In the genomic region with DNA sequence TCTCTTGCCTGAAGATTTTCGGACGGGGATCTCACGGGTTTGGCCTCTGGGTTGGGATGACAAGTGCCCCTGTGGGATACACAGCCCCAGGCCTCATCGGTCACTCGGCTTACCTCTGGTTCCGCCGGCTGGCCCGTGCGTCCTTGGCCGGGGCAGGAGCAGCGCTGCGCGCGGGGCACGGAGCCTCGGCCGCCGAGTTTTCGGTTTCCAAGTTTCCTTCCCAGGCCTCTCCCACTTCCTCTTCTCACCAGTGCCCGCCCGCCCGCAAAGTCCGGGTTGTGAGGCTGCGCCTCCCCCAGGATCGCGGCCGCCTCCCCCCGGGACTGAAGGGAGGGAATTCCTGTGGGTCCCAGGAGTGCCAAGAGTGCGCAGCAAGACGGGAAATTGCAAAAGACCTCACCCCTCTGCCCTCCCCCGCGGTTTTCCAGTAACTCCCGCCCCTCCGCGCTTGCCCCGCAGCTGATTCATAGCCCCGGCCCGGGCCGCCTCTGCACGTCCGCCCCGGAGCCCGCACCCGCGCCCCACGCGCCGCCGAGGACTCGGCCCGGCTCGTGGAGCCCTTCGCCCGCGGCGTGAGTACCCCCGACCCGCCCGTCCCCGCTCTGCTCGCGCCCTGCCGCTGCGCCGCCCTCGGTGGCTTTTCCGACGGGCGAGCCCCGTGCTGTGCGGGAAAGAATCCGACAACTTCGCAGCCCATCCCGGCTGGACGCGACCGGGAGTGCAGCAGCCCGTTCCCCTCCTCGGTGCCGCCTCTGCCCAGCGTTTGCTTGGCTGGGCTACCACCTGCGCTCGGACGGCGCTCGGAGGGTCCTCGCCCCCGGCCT, we compare ENCODE assay signal across 1 cellular context.
TF ChIP-seq lines count a peak whose summit lies in the region.

A gene (plus strand): TSS at position 458 of the 824 bp plus-strand sequence. CDS start 23,033 bp downstream, outside the sequence.

TF ChIP-seq in HepG2, 621 proteins besides CTCF, POLR2A, EP300 and RAD21 (continued from another document and continues in another):
- TF ChIP-seq, protein P1, sequence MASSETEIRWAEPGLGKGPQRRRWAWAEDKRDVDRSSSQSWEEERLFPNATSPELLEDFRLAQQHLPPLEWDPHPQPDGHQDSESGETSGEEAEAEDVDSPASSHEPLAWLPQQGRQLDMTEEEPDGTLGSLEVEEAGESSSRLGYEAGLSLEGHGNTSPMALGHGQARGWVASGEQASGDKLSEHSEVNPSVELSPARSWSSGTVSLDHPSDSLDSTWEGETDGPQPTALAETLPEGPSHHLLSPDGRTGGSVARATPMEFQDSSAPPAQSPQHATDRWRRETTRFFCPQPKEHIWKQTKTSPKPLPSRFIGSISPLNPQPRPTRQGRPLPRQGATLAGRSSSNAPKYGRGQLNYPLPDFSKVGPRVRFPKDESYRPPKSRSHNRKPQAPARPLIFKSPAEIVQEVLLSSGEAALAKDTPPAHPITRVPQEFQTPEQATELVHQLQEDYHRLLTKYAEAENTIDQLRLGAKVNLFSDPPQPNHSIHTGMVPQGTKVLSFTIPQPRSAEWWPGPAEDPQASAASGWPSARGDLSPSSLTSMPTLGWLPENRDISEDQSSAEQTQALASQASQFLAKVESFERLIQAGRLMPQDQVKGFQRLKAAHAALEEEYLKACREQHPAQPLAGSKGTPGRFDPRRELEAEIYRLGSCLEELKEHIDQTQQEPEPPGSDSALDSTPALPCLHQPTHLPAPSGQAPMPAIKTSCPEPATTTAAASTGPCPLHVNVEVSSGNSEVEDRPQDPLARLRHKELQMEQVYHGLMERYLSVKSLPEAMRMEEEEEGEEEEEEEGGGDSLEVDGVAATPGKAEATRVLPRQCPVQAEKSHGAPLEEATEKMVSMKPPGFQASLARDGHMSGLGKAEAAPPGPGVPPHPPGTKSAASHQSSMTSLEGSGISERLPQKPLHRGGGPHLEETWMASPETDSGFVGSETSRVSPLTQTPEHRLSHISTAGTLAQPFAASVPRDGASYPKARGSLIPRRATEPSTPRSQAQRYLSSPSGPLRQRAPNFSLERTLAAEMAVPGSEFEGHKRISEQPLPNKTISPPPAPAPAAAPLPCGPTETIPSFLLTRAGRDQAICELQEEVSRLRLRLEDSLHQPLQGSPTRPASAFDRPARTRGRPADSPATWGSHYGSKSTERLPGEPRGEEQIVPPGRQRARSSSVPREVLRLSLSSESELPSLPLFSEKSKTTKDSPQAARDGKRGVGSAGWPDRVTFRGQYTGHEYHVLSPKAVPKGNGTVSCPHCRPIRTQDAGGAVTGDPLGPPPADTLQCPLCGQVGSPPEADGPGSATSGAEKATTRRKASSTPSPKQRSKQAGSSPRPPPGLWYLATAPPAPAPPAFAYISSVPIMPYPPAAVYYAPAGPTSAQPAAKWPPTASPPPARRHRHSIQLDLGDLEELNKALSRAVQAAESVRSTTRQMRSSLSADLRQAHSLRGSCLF (CRISPR knock-in tag; IDR thresholded peaks at IDR 0.05; ENCODE audit: borderline replicate concordance) = no peak
- TF ChIP-seq ZNF615 (CRISPR knock-in tag; IDR thresholded peaks at IDR 0.05; ENCODE audit: borderline replicate concordance) (no peak), ZNF557 (CRISPR knock-in tag; IDR thresholded peaks at IDR 0.05) (0 out of 2 replicates have a peak, but pooled peaks have one; percentile 13), ZNF766 (CRISPR knock-in tag; IDR thresholded peaks at IDR 0.05; ENCODE audit: borderline replicate concordance) (no peak), ZNF44 (CRISPR knock-in tag; IDR thresholded peaks at IDR 0.05) (no peak; the same call in 1 of the 2 replicates), ZNF816 (CRISPR knock-in tag; IDR thresholded peaks at IDR 0.05; ENCODE audit: borderline replicate concordance) (no peak), ZBTB20 (CRISPR knock-in tag; IDR thresholded peaks at IDR 0.05; ENCODE audit: borderline replicate concordance, low read depth) (no peak), ZNF878 (CRISPR knock-in tag; IDR thresholded peaks at IDR 0.05) (peak; percentile 59; the same call in 1 of the 2 replicates), CHCHD3 (CRISPR knock-in tag; IDR thresholded peaks at IDR 0.05) (peak; percentile 84; the same call in 1 of the 2 replicates), ZNF746 (CRISPR knock-in tag; IDR thresholded peaks at IDR 0.05) (peak; percentile 98), REXO4 (CRISPR knock-in tag; IDR thresholded peaks at IDR 0.05; ENCODE audit: borderline replicate concordance) (no peak), NRL (CRISPR knock-in tag; IDR thresholded peaks at IDR 0.05; ENCODE audit: borderline replicate concordance) (no peak), CHD2 (IDR thresholded peaks at IDR 0.05; ENCODE audit: low read depth, low read length) (0 out of 2 replicates have a peak, but pooled peaks have one; percentile 40), ATM (IDR thresholded peaks at IDR 0.05; ENCODE audit: borderline replicate concordance) (no peak), ZNF274 (CRISPR knock-in tag; IDR thresholded peaks at IDR 0.05) (peak; percentile 1), ZNF879 (CRISPR knock-in tag; IDR thresholded peaks at IDR 0.05) (0 out of 2 replicates have a peak, but pooled peaks have one; percentile 59), ZKSCAN1 (IDR thresholded peaks at IDR 0.05; ENCODE audit: low read length) (no peak), SAP130 (CRISPR knock-in tag; IDR thresholded peaks at IDR 0.05; ENCODE audit: low read depth) (peak; percentile 91), ZNF547 (CRISPR knock-in tag; IDR thresholded peaks at IDR 0.05) (no peak), ZNF564 (CRISPR knock-in tag; IDR thresholded peaks at IDR 0.05) (peak; percentile 99), ZZZ3 (CRISPR knock-in tag; IDR thresholded peaks at IDR 0.05; ENCODE audit: borderline replicate concordance) (0 out of 2 replicates have a peak, but pooled peaks have one; percentile 8), MTA3 (CRISPR knock-in tag; IDR thresholded peaks at IDR 0.05) (no peak), PHB2 (IDR thresholded peaks at IDR 0.05; ENCODE audit: partially characterized antibody) (no peak)
- TF ChIP-seq, protein P2, sequence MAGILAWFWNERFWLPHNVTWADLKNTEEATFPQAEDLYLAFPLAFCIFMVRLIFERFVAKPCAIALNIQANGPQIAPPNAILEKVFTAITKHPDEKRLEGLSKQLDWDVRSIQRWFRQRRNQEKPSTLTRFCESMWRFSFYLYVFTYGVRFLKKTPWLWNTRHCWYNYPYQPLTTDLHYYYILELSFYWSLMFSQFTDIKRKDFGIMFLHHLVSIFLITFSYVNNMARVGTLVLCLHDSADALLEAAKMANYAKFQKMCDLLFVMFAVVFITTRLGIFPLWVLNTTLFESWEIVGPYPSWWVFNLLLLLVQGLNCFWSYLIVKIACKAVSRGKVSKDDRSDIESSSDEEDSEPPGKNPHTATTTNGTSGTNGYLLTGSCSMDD (CRISPR knock-in tag; IDR thresholded peaks at IDR 0.05) = no peak
- TF ChIP-seq, protein P3, sequence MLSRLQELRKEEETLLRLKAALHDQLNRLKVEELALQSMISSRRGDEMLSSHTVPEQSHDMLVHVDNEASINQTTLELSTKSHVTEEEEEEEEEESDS (CRISPR knock-in tag; IDR thresholded peaks at IDR 0.05; ENCODE audit: borderline replicate concordance) = no peak
- TF ChIP-seq, protein P4, sequence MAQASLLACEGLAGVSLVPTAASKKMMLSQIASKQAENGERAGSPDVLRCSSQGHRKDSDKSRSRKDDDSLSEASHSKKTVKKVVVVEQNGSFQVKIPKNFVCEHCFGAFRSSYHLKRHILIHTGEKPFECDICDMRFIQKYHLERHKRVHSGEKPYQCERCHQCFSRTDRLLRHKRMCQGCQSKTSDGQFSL (CRISPR knock-in tag; IDR thresholded peaks at IDR 0.05) = no peak
- TF ChIP-seq, protein P5, sequence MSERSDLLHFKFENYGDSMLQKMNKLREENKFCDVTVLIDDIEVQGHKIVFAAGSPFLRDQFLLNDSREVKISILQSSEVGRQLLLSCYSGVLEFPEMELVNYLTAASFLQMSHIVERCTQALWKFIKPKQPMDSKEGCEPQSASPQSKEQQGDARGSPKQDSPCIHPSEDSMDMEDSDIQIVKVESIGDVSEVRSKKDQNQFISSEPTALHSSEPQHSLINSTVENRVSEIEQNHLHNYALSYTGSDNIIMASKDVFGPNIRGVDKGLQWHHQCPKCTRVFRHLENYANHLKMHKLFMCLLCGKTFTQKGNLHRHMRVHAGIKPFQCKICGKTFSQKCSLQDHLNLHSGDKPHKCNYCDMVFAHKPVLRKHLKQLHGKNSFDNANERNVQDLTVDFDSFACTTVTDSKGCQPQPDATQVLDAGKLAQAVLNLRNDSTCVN (CRISPR knock-in tag; IDR thresholded peaks at IDR 0.05; ENCODE audit: borderline replicate concordance) = no peak
- TF ChIP-seq, protein P6, sequence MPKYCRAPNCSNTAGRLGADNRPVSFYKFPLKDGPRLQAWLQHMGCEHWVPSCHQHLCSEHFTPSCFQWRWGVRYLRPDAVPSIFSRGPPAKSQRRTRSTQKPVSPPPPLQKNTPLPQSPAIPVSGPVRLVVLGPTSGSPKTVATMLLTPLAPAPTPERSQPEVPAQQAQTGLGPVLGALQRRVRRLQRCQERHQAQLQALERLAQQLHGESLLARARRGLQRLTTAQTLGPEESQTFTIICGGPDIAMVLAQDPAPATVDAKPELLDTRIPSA (CRISPR knock-in tag; IDR thresholded peaks at IDR 0.05; ENCODE audit: borderline replicate concordance) = no peak
- TF ChIP-seq, protein P7, sequence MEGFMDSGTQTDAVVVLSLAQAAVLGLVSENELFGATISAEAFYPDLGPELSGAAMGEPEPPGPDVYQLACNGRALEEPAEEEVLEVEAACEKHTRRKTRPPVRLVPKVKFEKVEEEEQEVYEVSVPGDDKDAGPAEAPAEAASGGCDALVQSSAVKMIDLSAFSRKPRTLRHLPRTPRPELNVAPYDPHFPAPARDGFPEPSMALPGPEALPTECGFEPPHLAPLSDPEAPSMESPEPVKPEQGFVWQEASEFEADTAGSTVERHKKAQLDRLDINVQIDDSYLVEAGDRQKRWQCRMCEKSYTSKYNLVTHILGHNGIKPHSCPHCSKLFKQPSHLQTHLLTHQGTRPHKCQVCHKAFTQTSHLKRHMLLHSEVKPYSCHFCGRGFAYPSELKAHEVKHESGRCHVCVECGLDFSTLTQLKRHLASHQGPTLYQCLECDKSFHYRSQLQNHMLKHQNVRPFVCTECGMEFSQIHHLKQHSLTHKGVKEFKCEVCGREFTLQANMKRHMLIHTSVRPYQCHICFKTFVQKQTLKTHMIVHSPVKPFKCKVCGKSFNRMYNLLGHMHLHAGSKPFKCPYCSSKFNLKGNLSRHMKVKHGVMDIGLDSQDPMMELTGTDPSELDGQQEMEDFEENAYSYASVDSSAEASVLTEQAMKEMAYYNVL (CRISPR knock-in tag; IDR thresholded peaks at IDR 0.05; ENCODE audit: borderline replicate concordance) = 0 out of 2 replicates have a peak, but pooled peaks have one; percentile 27
- TF ChIP-seq, protein P8, sequence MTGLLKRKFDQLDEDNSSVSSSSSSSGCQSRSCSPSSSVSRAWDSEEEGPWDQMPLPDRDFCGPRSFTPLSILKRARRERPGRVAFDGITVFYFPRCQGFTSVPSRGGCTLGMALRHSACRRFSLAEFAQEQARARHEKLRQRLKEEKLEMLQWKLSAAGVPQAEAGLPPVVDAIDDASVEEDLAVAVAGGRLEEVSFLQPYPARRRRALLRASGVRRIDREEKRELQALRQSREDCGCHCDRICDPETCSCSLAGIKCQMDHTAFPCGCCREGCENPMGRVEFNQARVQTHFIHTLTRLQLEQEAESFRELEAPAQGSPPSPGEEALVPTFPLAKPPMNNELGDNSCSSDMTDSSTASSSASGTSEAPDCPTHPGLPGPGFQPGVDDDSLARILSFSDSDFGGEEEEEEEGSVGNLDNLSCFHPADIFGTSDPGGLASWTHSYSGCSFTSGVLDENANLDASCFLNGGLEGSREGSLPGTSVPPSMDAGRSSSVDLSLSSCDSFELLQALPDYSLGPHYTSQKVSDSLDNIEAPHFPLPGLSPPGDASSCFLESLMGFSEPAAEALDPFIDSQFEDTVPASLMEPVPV (CRISPR knock-in tag; IDR thresholded peaks at IDR 0.05) = no peak; the same call in 1 of the 2 replicates
- TF ChIP-seq, protein P9, sequence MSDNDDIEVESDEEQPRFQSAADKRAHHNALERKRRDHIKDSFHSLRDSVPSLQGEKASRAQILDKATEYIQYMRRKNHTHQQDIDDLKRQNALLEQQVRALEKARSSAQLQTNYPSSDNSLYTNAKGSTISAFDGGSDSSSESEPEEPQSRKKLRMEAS (IDR thresholded peaks at IDR 0.05) = peak; percentile 68; the same call in 1 of the 2 replicates
- TF ChIP-seq, protein P10, sequence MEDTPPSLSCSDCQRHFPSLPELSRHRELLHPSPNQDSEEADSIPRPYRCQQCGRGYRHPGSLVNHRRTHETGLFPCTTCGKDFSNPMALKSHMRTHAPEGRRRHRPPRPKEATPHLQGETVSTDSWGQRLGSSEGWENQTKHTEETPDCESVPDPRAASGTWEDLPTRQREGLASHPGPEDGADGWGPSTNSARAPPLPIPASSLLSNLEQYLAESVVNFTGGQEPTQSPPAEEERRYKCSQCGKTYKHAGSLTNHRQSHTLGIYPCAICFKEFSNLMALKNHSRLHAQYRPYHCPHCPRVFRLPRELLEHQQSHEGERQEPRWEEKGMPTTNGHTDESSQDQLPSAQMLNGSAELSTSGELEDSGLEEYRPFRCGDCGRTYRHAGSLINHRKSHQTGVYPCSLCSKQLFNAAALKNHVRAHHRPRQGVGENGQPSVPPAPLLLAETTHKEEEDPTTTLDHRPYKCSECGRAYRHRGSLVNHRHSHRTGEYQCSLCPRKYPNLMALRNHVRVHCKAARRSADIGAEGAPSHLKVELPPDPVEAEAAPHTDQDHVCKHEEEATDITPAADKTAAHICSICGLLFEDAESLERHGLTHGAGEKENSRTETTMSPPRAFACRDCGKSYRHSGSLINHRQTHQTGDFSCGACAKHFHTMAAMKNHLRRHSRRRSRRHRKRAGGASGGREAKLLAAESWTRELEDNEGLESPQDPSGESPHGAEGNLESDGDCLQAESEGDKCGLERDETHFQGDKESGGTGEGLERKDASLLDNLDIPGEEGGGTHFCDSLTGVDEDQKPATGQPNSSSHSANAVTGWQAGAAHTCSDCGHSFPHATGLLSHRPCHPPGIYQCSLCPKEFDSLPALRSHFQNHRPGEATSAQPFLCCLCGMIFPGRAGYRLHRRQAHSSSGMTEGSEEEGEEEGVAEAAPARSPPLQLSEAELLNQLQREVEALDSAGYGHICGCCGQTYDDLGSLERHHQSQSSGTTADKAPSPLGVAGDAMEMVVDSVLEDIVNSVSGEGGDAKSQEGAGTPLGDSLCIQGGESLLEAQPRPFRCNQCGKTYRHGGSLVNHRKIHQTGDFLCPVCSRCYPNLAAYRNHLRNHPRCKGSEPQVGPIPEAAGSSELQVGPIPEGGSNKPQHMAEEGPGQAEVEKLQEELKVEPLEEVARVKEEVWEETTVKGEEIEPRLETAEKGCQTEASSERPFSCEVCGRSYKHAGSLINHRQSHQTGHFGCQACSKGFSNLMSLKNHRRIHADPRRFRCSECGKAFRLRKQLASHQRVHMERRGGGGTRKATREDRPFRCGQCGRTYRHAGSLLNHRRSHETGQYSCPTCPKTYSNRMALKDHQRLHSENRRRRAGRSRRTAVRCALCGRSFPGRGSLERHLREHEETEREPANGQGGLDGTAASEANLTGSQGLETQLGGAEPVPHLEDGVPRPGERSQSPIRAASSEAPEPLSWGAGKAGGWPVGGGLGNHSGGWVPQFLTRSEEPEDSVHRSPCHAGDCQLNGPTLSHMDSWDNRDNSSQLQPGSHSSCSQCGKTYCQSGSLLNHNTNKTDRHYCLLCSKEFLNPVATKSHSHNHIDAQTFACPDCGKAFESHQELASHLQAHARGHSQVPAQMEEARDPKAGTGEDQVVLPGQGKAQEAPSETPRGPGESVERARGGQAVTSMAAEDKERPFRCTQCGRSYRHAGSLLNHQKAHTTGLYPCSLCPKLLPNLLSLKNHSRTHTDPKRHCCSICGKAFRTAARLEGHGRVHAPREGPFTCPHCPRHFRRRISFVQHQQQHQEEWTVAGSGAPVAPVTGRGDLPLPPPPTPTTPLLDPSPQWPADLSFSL (CRISPR knock-in tag; IDR thresholded peaks at IDR 0.05) = peak; percentile 55; the same call in 1 of the 2 replicates
- TF ChIP-seq, protein P11, sequence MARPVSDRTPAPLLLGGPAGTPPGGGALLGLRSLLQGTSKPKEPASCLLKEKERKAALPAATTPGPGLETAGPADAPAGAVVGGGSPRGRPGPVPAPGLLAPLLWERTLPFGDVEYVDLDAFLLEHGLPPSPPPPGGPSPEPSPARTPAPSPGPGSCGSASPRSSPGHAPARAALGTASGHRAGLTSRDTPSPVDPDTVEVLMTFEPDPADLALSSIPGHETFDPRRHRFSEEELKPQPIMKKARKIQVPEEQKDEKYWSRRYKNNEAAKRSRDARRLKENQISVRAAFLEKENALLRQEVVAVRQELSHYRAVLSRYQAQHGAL (CRISPR knock-in tag; IDR thresholded peaks at IDR 0.05; ENCODE audit: not compliant biosample characterization) = no peak
